1 cellular context compared by ENCODE assay signal in genomic region chr1:26190373-26190987, GRCh38.
TF ChIP-seq lines count a peak whose summit lies in the region.

Gene CATSPER4, plus strand, starts transcription at chr1:26190602. Its CDS starts 26 bp downstream, at chr1:26190628.

TF ChIP-seq in H1, 55 proteins besides CTCF, POLR2A, EP300 and RAD21 (continued from another document):
- TF ChIP-seq, protein P1, sequence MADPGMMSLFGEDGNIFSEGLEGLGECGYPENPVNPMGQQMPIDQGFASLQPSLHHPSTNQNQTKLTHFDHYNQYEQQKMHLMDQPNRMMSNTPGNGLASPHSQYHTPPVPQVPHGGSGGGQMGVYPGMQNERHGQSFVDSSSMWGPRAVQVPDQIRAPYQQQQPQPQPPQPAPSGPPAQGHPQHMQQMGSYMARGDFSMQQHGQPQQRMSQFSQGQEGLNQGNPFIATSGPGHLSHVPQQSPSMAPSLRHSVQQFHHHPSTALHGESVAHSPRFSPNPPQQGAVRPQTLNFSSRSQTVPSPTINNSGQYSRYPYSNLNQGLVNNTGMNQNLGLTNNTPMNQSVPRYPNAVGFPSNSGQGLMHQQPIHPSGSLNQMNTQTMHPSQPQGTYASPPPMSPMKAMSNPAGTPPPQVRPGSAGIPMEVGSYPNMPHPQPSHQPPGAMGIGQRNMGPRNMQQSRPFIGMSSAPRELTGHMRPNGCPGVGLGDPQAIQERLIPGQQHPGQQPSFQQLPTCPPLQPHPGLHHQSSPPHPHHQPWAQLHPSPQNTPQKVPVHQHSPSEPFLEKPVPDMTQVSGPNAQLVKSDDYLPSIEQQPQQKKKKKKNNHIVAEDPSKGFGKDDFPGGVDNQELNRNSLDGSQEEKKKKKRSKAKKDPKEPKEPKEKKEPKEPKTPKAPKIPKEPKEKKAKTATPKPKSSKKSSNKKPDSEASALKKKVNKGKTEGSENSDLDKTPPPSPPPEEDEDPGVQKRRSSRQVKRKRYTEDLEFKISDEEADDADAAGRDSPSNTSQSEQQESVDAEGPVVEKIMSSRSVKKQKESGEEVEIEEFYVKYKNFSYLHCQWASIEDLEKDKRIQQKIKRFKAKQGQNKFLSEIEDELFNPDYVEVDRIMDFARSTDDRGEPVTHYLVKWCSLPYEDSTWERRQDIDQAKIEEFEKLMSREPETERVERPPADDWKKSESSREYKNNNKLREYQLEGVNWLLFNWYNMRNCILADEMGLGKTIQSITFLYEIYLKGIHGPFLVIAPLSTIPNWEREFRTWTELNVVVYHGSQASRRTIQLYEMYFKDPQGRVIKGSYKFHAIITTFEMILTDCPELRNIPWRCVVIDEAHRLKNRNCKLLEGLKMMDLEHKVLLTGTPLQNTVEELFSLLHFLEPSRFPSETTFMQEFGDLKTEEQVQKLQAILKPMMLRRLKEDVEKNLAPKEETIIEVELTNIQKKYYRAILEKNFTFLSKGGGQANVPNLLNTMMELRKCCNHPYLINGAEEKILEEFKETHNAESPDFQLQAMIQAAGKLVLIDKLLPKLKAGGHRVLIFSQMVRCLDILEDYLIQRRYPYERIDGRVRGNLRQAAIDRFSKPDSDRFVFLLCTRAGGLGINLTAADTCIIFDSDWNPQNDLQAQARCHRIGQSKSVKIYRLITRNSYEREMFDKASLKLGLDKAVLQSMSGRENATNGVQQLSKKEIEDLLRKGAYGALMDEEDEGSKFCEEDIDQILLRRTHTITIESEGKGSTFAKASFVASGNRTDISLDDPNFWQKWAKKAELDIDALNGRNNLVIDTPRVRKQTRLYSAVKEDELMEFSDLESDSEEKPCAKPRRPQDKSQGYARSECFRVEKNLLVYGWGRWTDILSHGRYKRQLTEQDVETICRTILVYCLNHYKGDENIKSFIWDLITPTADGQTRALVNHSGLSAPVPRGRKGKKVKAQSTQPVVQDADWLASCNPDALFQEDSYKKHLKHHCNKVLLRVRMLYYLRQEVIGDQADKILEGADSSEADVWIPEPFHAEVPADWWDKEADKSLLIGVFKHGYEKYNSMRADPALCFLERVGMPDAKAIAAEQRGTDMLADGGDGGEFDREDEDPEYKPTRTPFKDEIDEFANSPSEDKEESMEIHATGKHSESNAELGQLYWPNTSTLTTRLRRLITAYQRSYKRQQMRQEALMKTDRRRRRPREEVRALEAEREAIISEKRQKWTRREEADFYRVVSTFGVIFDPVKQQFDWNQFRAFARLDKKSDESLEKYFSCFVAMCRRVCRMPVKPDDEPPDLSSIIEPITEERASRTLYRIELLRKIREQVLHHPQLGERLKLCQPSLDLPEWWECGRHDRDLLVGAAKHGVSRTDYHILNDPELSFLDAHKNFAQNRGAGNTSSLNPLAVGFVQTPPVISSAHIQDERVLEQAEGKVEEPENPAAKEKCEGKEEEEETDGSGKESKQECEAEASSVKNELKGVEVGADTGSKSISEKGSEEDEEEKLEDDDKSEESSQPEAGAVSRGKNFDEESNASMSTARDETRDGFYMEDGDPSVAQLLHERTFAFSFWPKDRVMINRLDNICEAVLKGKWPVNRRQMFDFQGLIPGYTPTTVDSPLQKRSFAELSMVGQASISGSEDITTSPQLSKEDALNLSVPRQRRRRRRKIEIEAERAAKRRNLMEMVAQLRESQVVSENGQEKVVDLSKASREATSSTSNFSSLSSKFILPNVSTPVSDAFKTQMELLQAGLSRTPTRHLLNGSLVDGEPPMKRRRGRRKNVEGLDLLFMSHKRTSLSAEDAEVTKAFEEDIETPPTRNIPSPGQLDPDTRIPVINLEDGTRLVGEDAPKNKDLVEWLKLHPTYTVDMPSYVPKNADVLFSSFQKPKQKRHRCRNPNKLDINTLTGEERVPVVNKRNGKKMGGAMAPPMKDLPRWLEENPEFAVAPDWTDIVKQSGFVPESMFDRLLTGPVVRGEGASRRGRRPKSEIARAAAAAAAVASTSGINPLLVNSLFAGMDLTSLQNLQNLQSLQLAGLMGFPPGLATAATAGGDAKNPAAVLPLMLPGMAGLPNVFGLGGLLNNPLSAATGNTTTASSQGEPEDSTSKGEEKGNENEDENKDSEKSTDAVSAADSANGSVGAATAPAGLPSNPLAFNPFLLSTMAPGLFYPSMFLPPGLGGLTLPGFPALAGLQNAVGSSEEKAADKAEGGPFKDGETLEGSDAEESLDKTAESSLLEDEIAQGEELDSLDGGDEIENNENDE (IDR thresholded peaks at IDR 0.05; ENCODE audit: insufficient replicate concordance, low read length), result no peak
- no peak for TF ChIP-seq CTBP2 (IDR thresholded peaks at IDR 0.05; ENCODE audit: borderline replicate concordance, insufficient read depth, insufficient read length, low read length)
- TF ChIP-seq TAF7 (optimal IDR thresholded peaks at IDR 0.05; ENCODE audit: borderline replicate concordance, low read depth, low read length), result no peak
- TF ChIP-seq TAF1 (IDR thresholded peaks at IDR 0.05; ENCODE audit: low read depth, low read length), result no peak
- peak; percentile 46; the same call in 1 of the 2 replicates for TF ChIP-seq KDM1A (IDR thresholded peaks at IDR 0.05; ENCODE audit: borderline replicate concordance, low read length)
- peak; percentile 24; the same call in 1 of the 2 replicates for TF ChIP-seq BACH1 (IDR thresholded peaks at IDR 0.05; ENCODE audit: low read length)
- TF ChIP-seq CEBPB (IDR thresholded peaks at IDR 0.05; ENCODE audit: low read depth, low read length), result no peak
- no peak for TF ChIP-seq SUZ12 (IDR thresholded peaks at IDR 0.05; ENCODE audit: low read length)
- TF ChIP-seq HDAC2 (IDR thresholded peaks at IDR 0.05; ENCODE audit: borderline replicate concordance in 1 of 2, low read depth in 2 of 2, low read length in 2 of 2), result peak; percentile 34 to 56; a peak in 1 of 4 replicates
- no peak for TF ChIP-seq CHD2 (IDR thresholded peaks at IDR 0.05; ENCODE audit: low read length)
- TF ChIP-seq TEAD4 (IDR thresholded peaks at IDR 0.05; ENCODE audit: low read depth, low read length), result peak; percentile 80
- TF ChIP-seq, protein P2, sequence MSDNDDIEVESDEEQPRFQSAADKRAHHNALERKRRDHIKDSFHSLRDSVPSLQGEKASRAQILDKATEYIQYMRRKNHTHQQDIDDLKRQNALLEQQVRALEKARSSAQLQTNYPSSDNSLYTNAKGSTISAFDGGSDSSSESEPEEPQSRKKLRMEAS (IDR thresholded peaks at IDR 0.05), result 0 out of 2 replicates have a peak, but pooled peaks have one; percentile 9
- TF ChIP-seq GABPA (IDR thresholded peaks at IDR 0.05; ENCODE audit: borderline replicate concordance, insufficient read depth, low read length), result no peak
- TF ChIP-seq SRF (IDR thresholded peaks at IDR 0.05; ENCODE audit: low read depth, low read length), result no peak
- TF ChIP-seq TBP (IDR thresholded peaks at IDR 0.05; ENCODE audit: low read depth, low read length), result no peak
- TF ChIP-seq SP1 (IDR thresholded peaks at IDR 0.05; ENCODE audit: low read depth, low read length), result no peak; the same call in 1 of the 2 replicates
